ENCODE assay signal across 15 cellular contexts in genomic region chr3:79766474-79767193, GRCh38. TPM values are rescaled to one million over a fixed set of nuclear protein-coding genes. Genes with fewer than 3 reads are reported as not detected.
DNase-seq lines count a peak whose midpoint lies in the region; ATAC-seq and TF ChIP-seq lines count a peak whose summit lies in the region.
"Had no signal": no experiment of that assay in that cellular context is flagged by ENCODE, and none has a peak within 500 bp of the region (broad histone marks: within the 10 kb centered on the region; RNA-seq: fewer than 3 reads in every experiment).

No MANE protein-coding gene starts in this region.

- ATAC-seq in HG03025 (IDR thresholded peaks at IDR 0.05; ENCODE audit: low FRiP score, unreplicated experiment): no peak
- ATAC-seq: activated CD8-positive, alpha-beta T cell treated with anti-CD3 and anti-CD28 coated beads, Interleukin-2, amount 10 ng/mL, durations not matched to agents 7 days and 5 days; gastrocnemius medialis; HCT116 had no signal

- no peak for DNase-seq in breast epithelium (ENCODE audit: low spot score in 2 of 2)
- no peak for DNase-seq in MCF 10A (ENCODE audit: unreplicated experiment)
- no peak for DNase-seq in dorsolateral prefrontal cortex
- no peak for DNase-seq in kidney epithelial cell (ENCODE audit: low read depth)
- DNase-seq in suprapubic skin (ENCODE audit: low spot score in 2 of 2): no peak
- no peak for DNase-seq in activated naive CD4-positive, alpha-beta T cell treated with anti-CD3 and anti-CD28 coated beads, Interleukin-2, amount 10 ng/mL, durations not matched to agents 7 days and 5 days
- no peak for DNase-seq in osteocyte (ENCODE audit: extremely low spot score, unreplicated experiment)
- DNase-seq: activated CD8-positive, alpha-beta T cell treated with anti-CD3 and anti-CD28 coated beads, Interleukin-2, amount 10 ng/mL, durations not matched to agents 7 days and 5 days; activated naive CD4-positive, alpha-beta T cell treated with Interleukin-2 at 50 U/mL for 16 hours; colonic mucosa; gastrocnemius medialis; Kasumi-1; NCI-H2171 had no signal

- no peak for TF ChIP-seq CTCF in breast epithelium (IDR thresholded peaks at IDR 0.05)
- no peak for TF ChIP-seq CTCF in MCF 10A (IDR thresholded peaks at IDR 0.05; ENCODE audit: unreplicated experiment)
- no peak for TF ChIP-seq CTCF in dorsolateral prefrontal cortex (IDR thresholded peaks at IDR 0.05 in 54 of 56, conservative IDR thresholded peaks at IDR 0.05 in 2 of 56; ENCODE audit: low read depth in 1 of 56, partially characterized antibody in 56 of 56)
- TF ChIP-seq CTCF in kidney epithelial cell (IDR thresholded peaks at IDR 0.05; ENCODE audit: insufficient read depth, low read length, poor library complexity, severe bottlenecking): no peak
- TF ChIP-seq CTCF in suprapubic skin (IDR thresholded peaks at IDR 0.05): no peak
- TF ChIP-seq CTCF in osteocyte (IDR thresholded peaks at IDR 0.05): no peak

- intact Hi-C loops in breast epithelium (cut with DNase I; ENCODE audit: low total_unique reads): no loop called here
- intact Hi-C loops in MCF 10A (cut with micrococcal nuclease): no loop called here
- intact Hi-C loops in dorsolateral prefrontal cortex (cut with DNase I): no loop called here

- TF ChIP-seq EP300 in suprapubic skin (IDR thresholded peaks at IDR 0.05): no peak

- H3K27ac ChIP-seq in breast epithelium (no peak overlapping the region), dorsolateral prefrontal cortex (peak overlapping the region in 2 of 59 donors; percentile 8 to 16), suprapubic skin (no peak overlapping the region)
- H3K27ac ChIP-seq: colonic mucosa, gastrocnemius medialis had no signal

- no TSS peak for BruUV-seq in MCF 10A (replicated peaks; lab: Mats Ljungman, UMichigan)

- H3K4me1 Mint-ChIP-seq in MCF 10A (ENCODE audit: insufficient read depth, unreplicated experiment): no peaks in the 10 kb centered on the region
- no peaks in the 10 kb centered on the region for H3K4me1 Mint-ChIP-seq in activated naive CD4-positive, alpha-beta T cell treated with anti-CD3 and anti-CD28 coated beads, Interleukin-2, amount 10 ng/mL, durations not matched to agents 7 days and 5 days
- peaks cover 5% of the 10 kb centered on the region for H3K4me1 Mint-ChIP-seq in osteocyte (ENCODE audit: unreplicated experiment)

- POLR2A ChIA-PET in MCF 10A (lab: Yijun Ruan, JAX): no interaction called here

- no peak overlapping the region for H3K27ac Mint-ChIP-seq in MCF 10A (ENCODE audit: low read depth, unreplicated experiment)
- H3K27ac Mint-ChIP-seq in activated naive CD4-positive, alpha-beta T cell treated with anti-CD3 and anti-CD28 coated beads, Interleukin-2, amount 10 ng/mL, durations not matched to agents 7 days and 5 days: no peak overlapping the region
- H3K27ac Mint-ChIP-seq in osteocyte (ENCODE audit: unreplicated experiment): no peak overlapping the region
- H3K27ac Mint-ChIP-seq: activated CD8-positive, alpha-beta T cell treated with anti-CD3 and anti-CD28 coated beads, Interleukin-2, amount 10 ng/mL, durations not matched to agents 7 days and 5 days had no signal

- no peaks in the 10 kb centered on the region for H3K9me3 ChIP-seq in breast epithelium
- H3K9me3 ChIP-seq in suprapubic skin: no peaks in the 10 kb centered on the region
- H3K9me3 ChIP-seq: colonic mucosa, gastrocnemius medialis had no signal

- peaks cover 8% of the 10 kb centered on the region for H3K9me3 Mint-ChIP-seq in MCF 10A (ENCODE audit: unreplicated experiment)
- H3K9me3 Mint-ChIP-seq in activated naive CD4-positive, alpha-beta T cell treated with anti-CD3 and anti-CD28 coated beads, Interleukin-2, amount 10 ng/mL, durations not matched to agents 7 days and 5 days: peaks cover 5% of the 10 kb centered on the region
- H3K9me3 Mint-ChIP-seq in osteocyte (ENCODE audit: unreplicated experiment): no peaks in the 10 kb centered on the region

- TF ChIP-seq POLR2A in breast epithelium (IDR thresholded peaks at IDR 0.05) (no peak), suprapubic skin (IDR thresholded peaks at IDR 0.05) (no peak)

- H3K27me3 ChIP-seq in breast epithelium (peaks cover 0 to 33% of the 10 kb centered on the region in 2 donors), dorsolateral prefrontal cortex (peaks cover 0 to 67% (median 13%) of the 10 kb centered on the region in 45 donors), kidney epithelial cell (ENCODE audit: control insufficient read depth, insufficient read depth, low read length) (peaks cover 25% of the 10 kb centered on the region), suprapubic skin (peaks cover 31% of the 10 kb centered on the region)
- H3K27me3 ChIP-seq: colonic mucosa had no signal

- CTCF ChIA-PET in MCF 10A (lab: Yijun Ruan, JAX): no interaction called here
- CTCF ChIA-PET in activated naive CD4-positive, alpha-beta T cell treated with anti-CD3 and anti-CD28 coated beads, Interleukin-2, amount 10 ng/mL, durations not matched to agents 7 days and 5 days (lab: Charles Lee): no interaction called here

- no peak overlapping the region for H3K4me3 Mint-ChIP-seq in MCF 10A (ENCODE audit: unreplicated experiment)
- H3K4me3 Mint-ChIP-seq in activated naive CD4-positive, alpha-beta T cell treated with anti-CD3 and anti-CD28 coated beads, Interleukin-2, amount 10 ng/mL, durations not matched to agents 7 days and 5 days: no peak overlapping the region
- H3K4me3 Mint-ChIP-seq in osteocyte (ENCODE audit: unreplicated experiment): no peak overlapping the region
- H3K4me3 Mint-ChIP-seq: activated CD8-positive, alpha-beta T cell treated with anti-CD3 and anti-CD28 coated beads, Interleukin-2, amount 10 ng/mL, durations not matched to agents 7 days and 5 days had no signal

- H3K36me3 ChIP-seq in breast epithelium: no peaks in the 10 kb centered on the region
- H3K36me3 ChIP-seq in kidney epithelial cell (ENCODE audit: control insufficient read depth, insufficient read depth, low read length): no peaks in the 10 kb centered on the region
- H3K36me3 ChIP-seq in suprapubic skin: no peaks in the 10 kb centered on the region
- H3K36me3 ChIP-seq: colonic mucosa, gastrocnemius medialis had no signal

- no peaks in the 10 kb centered on the region for H3K4me1 ChIP-seq in breast epithelium
- peaks cover 17% of the 10 kb centered on the region for H3K4me1 ChIP-seq in suprapubic skin
- H3K4me1 ChIP-seq: colonic mucosa, gastrocnemius medialis had no signal

- H3K36me3 Mint-ChIP-seq in MCF 10A (ENCODE audit: insufficient read depth, unreplicated experiment) (no peaks in the 10 kb centered on the region), osteocyte (ENCODE audit: unreplicated experiment) (no peaks in the 10 kb centered on the region)
- no peaks in the 10 kb centered on the region for H3K36me3 Mint-ChIP-seq in activated naive CD4-positive, alpha-beta T cell treated with anti-CD3 and anti-CD28 coated beads, Interleukin-2, amount 10 ng/mL, durations not matched to agents 7 days and 5 days

- no peaks in the 10 kb centered on the region for H3K27me3 Mint-ChIP-seq in MCF 10A (ENCODE audit: insufficient read depth, unreplicated experiment)
- no peaks in the 10 kb centered on the region for H3K27me3 Mint-ChIP-seq in activated naive CD4-positive, alpha-beta T cell treated with anti-CD3 and anti-CD28 coated beads, Interleukin-2, amount 10 ng/mL, durations not matched to agents 7 days and 5 days
- H3K27me3 Mint-ChIP-seq in osteocyte (ENCODE audit: unreplicated experiment): peaks cover 32% of the 10 kb centered on the region

- peak overlapping the region in 2 of 3 donors; percentile 20 to 33 for H3K4me3 ChIP-seq in breast epithelium
- peak overlapping the region; percentile 24 to 72 (median 54) for H3K4me3 ChIP-seq in dorsolateral prefrontal cortex
- peak overlapping the region; percentile 39 for H3K4me3 ChIP-seq in kidney epithelial cell (ENCODE audit: low read depth, low read length)
- peak overlapping the region; percentile 28 for H3K4me3 ChIP-seq in suprapubic skin
- H3K4me3 ChIP-seq: colonic mucosa had no signal

- WGBS in suprapubic skin: 6% methylated on average over 32 of the region's 43 CpGs

RNA-seq across cellular contexts. Expression of gene ROBO1, which starts 1.2 kb away (rescaled TPM):
- total RNA-seq in breast epithelium (10 to 100 TPM; 12.7 to 50.7 (median 23.6) TPM), MCF 10A (2022) (30.3 and 32.2 TPM in 2 replicates), dorsolateral prefrontal cortex (10 to 100 TPM; 31.9 to 80.2 (median 51.2) TPM), kidney epithelial cell (31.7 and 38.2 TPM in 2 replicates), suprapubic skin (10 to 100 TPM; 67.7 to 80.3 (median 71.3) TPM), osteocyte (73.8 and 79.6 TPM in 2 replicates)
